1 cellular context compared by ENCODE assay signal in genomic region chr18:3012920-3013810, GRCh38.
TF ChIP-seq lines count a peak whose summit lies in the region.

Gene LPIN2, minus strand, starts transcription at chr18:3013144. Its CDS starts 52,304 bp downstream, at chr18:2960840.

TF ChIP-seq in K562, 482 proteins besides CTCF, POLR2A, EP300 and RAD21 (continued from another document and continues in another):
- TF ChIP-seq FIP1L1 (IDR thresholded peaks at IDR 0.05; ENCODE audit: low read depth, low read length, poor library complexity, severe bottlenecking) = peak; percentile 75
- peak; percentile 78 for TF ChIP-seq ZNF175 (CRISPR knock-in tag; IDR thresholded peaks at IDR 0.05; ENCODE audit: low read depth)
- TF ChIP-seq RBBP5 (IDR thresholded peaks at IDR 0.05; ENCODE audit: borderline replicate concordance, insufficient read depth, low read length, poor library complexity, severe bottlenecking) = peak; percentile 88
- peak; percentile 88 for TF ChIP-seq MYNN (IDR thresholded peaks at IDR 0.05)
- no peak for TF ChIP-seq MYNN (CRISPR knock-in tag; IDR thresholded peaks at IDR 0.05)
- TF ChIP-seq PHTF2 (CRISPR knock-in tag; IDR thresholded peaks at IDR 0.05) = no peak
- peak; percentile 75; the same call in 1 of the 2 replicates for TF ChIP-seq ZNF589 (CRISPR knock-in tag; IDR thresholded peaks at IDR 0.05; ENCODE audit: low read depth)
- TF ChIP-seq ZNF639 (CRISPR knock-in tag; conservative IDR thresholded peaks at IDR 0.05 in 1 of 2, IDR thresholded peaks at IDR 0.05 in 1 of 2) = peak in 1 of 2 experiments; percentile 66; a peak in 2 of 4 replicates
- peak; percentile 19 for TF ChIP-seq PRDM10 (IDR thresholded peaks at IDR 0.05; ENCODE audit: partially characterized antibody)
- TF ChIP-seq ZNF133 (CRISPR knock-in tag; IDR thresholded peaks at IDR 0.05) = no peak
- peak; percentile 77 for TF ChIP-seq TBP (optimal IDR thresholded peaks at IDR 0.05; ENCODE audit: low read depth, low read length)
- 0 out of 2 replicates have a peak, but pooled peaks have one; percentile 26 for TF ChIP-seq ZNF449 (CRISPR knock-in tag; IDR thresholded peaks at IDR 0.05)
- no peak for TF ChIP-seq MIER1 (IDR thresholded peaks at IDR 0.05; ENCODE audit: low read depth)
- TF ChIP-seq NR0B1 (IDR thresholded peaks at IDR 0.05; ENCODE audit: partially characterized antibody) = no peak
- TF ChIP-seq BDP1 (IDR thresholded peaks at IDR 0.05; ENCODE audit: insufficient read depth, insufficient read length) = no peak
- TF ChIP-seq PATZ1 (CRISPR knock-in tag; IDR thresholded peaks at IDR 0.05; ENCODE audit: borderline replicate concordance) = no peak
- TF ChIP-seq NCOA2 (IDR thresholded peaks at IDR 0.05; ENCODE audit: partially characterized antibody in 2 of 2) = no peak
- TF ChIP-seq C11orf30 (IDR thresholded peaks at IDR 0.05; ENCODE audit: low read depth) = no peak
- no peak for TF ChIP-seq ZC3H8 (IDR thresholded peaks at IDR 0.05)
- 0 out of 2 replicates have a peak, but pooled peaks have one; percentile 87 for TF ChIP-seq FOXJ2 (tag; IDR thresholded peaks at IDR 0.05)
- TF ChIP-seq USF1 (CRISPR knock-in tag; IDR thresholded peaks at IDR 0.05) = peak; percentile 92
- TF ChIP-seq ERF (CRISPR knock-in tag; IDR thresholded peaks at IDR 0.05) = no peak
- TF ChIP-seq ZSCAN32 (CRISPR knock-in tag; IDR thresholded peaks at IDR 0.05) = 0 out of 2 replicates have a peak, but pooled peaks have one; percentile 25
- TF ChIP-seq CREM (IDR thresholded peaks at IDR 0.05; ENCODE audit: low read depth) = peak; percentile 15; the same call in 1 of the 2 replicates
- TF ChIP-seq ZNF586 (CRISPR knock-in tag; conservative IDR thresholded peaks at IDR 0.05) = 0 out of 2 replicates have a peak, but pooled peaks have one; percentile 33
- TF ChIP-seq GTF2A2 (tag; IDR thresholded peaks at IDR 0.05) = peak; percentile 42; the same call in 1 of the 2 replicates
- TF ChIP-seq HMGXB4 (CRISPR knock-in tag; IDR thresholded peaks at IDR 0.05) = 0 out of 2 replicates have a peak, but pooled peaks have one; percentile 73
- TF ChIP-seq TCF15 (CRISPR knock-in tag; IDR thresholded peaks at IDR 0.05) = 0 out of 2 replicates have a peak, but pooled peaks have one; percentile 23
- TF ChIP-seq PHB2 (IDR thresholded peaks at IDR 0.05; ENCODE audit: low read depth) = no peak
- TF ChIP-seq SMARCA5 (IDR thresholded peaks at IDR 0.05) = no peak
- 0 out of 2 replicates have a peak, but pooled peaks have one; percentile 70 for TF ChIP-seq ZNF592 (IDR thresholded peaks at IDR 0.05)
- TF ChIP-seq ZBTB7A (IDR thresholded peaks at IDR 0.05; ENCODE audit: borderline replicate concordance, control insufficient read depth, low read depth, low read length) = peak; percentile 61; the same call in 1 of the 2 replicates
- TF ChIP-seq ZNF282 (CRISPR knock-in tag; IDR thresholded peaks at IDR 0.05) = 0 out of 2 replicates have a peak, but pooled peaks have one; percentile 67
- peak; percentile 74 to 76 for TF ChIP-seq NRF1 (conservative IDR thresholded peaks at IDR 0.05 in 1 of 2, IDR thresholded peaks at IDR 0.05 in 1 of 2)
- TF ChIP-seq ZNF79 (CRISPR knock-in tag; IDR thresholded peaks at IDR 0.05; ENCODE audit: low read depth) = no peak
- no peak for TF ChIP-seq FOXM1 (IDR thresholded peaks at IDR 0.05; ENCODE audit: low read depth)
- 0 out of 2 replicates have a peak, but pooled peaks have one; percentile 2 for TF ChIP-seq FOXM1 (CRISPR knock-in tag; IDR thresholded peaks at IDR 0.05; ENCODE audit: low read depth)
- peak in 1 of 3 experiments; percentile 84; a peak in 2 of 6 replicates for TF ChIP-seq ZBTB11 (CRISPR knock-in tag; IDR thresholded peaks at IDR 0.05)
